Comparison of ENCODE assay signal across 1 cellular context in genomic region chr16:77724174-77724573, GRCh38.
TF ChIP-seq lines count a peak whose summit lies in the region.

No MANE protein-coding gene starts in this region.

TF ChIP-seq in HepG2, 621 proteins besides CTCF, POLR2A, EP300 and RAD21 (continued from another document):
- TF ChIP-seq MBD4 (IDR thresholded peaks at IDR 0.05; ENCODE audit: borderline replicate concordance, low read length) (no peak), ELF1 (CRISPR knock-in tag; IDR thresholded peaks at IDR 0.05) (peak; percentile 67), MED8 (CRISPR knock-in tag; IDR thresholded peaks at IDR 0.05; ENCODE audit: insufficient replicate concordance) (peak; percentile 40), SAP130 (CRISPR knock-in tag; IDR thresholded peaks at IDR 0.05; ENCODE audit: low read depth) (peak; percentile 39; the same call in 1 of the 2 replicates), ZNF547 (CRISPR knock-in tag; IDR thresholded peaks at IDR 0.05) (no peak), ZFX (CRISPR knock-in tag; IDR thresholded peaks at IDR 0.05; ENCODE audit: low read depth) (peak; percentile 32; the same call in 1 of the 2 replicates), NR2C2 (CRISPR knock-in tag; IDR thresholded peaks at IDR 0.05; ENCODE audit: borderline replicate concordance) (peak; percentile 62), ZNF570 (CRISPR knock-in tag; IDR thresholded peaks at IDR 0.05; ENCODE audit: borderline replicate concordance) (no peak), NR2F1 (CRISPR knock-in tag; IDR thresholded peaks at IDR 0.05) (peak; percentile 56 to 65; a peak in 1 of 4 replicates), ZNF501 (CRISPR knock-in tag; IDR thresholded peaks at IDR 0.05) (0 out of 2 replicates have a peak, but pooled peaks have one; percentile 29), ZNF362 (CRISPR knock-in tag; IDR thresholded peaks at IDR 0.05; ENCODE audit: borderline replicate concordance) (peak; percentile 80; the same call in 1 of the 2 replicates), FOXO4 (CRISPR knock-in tag; conservative IDR thresholded peaks at IDR 0.05) (no peak)
